In genomic region chr10:28663576-28664368, GRCh38 we compare ENCODE assay signal across 8 cellular contexts. TPM values are rescaled to one million over a fixed set of nuclear protein-coding genes. Genes with fewer than 3 reads are reported as not detected.
DNase-seq lines count a peak whose midpoint lies in the region; ATAC-seq and TF ChIP-seq lines count a peak whose summit lies in the region.

No MANE protein-coding gene starts in this region.

- POLR2A ChIA-PET in CD4-positive, alpha-beta T cell (lab: Charles Lee), result interaction anchor here (0.9 kb wide), 1 partner anchor 103 kb away, joined by 3 read pairs; no protein-coding TSS in a partner anchor
- POLR2A ChIA-PET in activated CD4-positive, alpha-beta T cell treated with anti-CD3 and anti-CD28 coated beads, Interleukin-2, amount 10 ng/mL, durations not matched to agents 7 days and 5 days (lab: Charles Lee), result no interaction called here

- H3K27ac ChIP-seq in CD4-positive, alpha-beta T cell (ENCODE audit: low read depth, low read length), result no peak overlapping the region
- H3K27ac ChIP-seq in lower lobe of right lung, result no peak overlapping the region

- no peaks in the 10 kb centered on the region for H3K9me3 ChIP-seq in CD4-positive, alpha-beta T cell (ENCODE audit: control insufficient read depth, low read length)
- no peaks in the 10 kb centered on the region for H3K9me3 ChIP-seq in lower lobe of right lung

- TF ChIP-seq CTCF in CD4-positive, alpha-beta T cell (IDR thresholded peaks at IDR 0.05), result peak; percentile 96
- TF ChIP-seq CTCF in lower lobe of right lung (IDR thresholded peaks at IDR 0.05), result peak; percentile 98

- ATAC-seq in CD4-positive, alpha-beta T cell (ENCODE audit: poor library complexity), result peak; percentile 89
- ATAC-seq in GM19351 (IDR thresholded peaks at IDR 0.05; ENCODE audit: unreplicated experiment) (peak; percentile 91), HG03457 (IDR thresholded peaks at IDR 0.05; ENCODE audit: unreplicated experiment) (peak; percentile 75), lower lobe of right lung (peak; percentile 90 to 91)

- H3K4me1 Mint-ChIP-seq in CD4-positive, alpha-beta T cell (ENCODE audit: low read depth), result peaks cover 12% of the 10 kb centered on the region
- H3K4me1 Mint-ChIP-seq in activated CD4-positive, alpha-beta T cell treated with anti-CD3 and anti-CD28 coated beads, Interleukin-2, amount 10 ng/mL, durations not matched to agents 7 days and 5 days, result peaks cover 7% of the 10 kb centered on the region

- H3K4me1 ChIP-seq in lower lobe of right lung, result peaks cover under 1% of the 10 kb centered on the region

- no peak overlapping the region for H3K27ac Mint-ChIP-seq in CD4-positive, alpha-beta T cell
- H3K27ac Mint-ChIP-seq in activated CD4-positive, alpha-beta T cell treated with anti-CD3 and anti-CD28 coated beads, Interleukin-2, amount 10 ng/mL, durations not matched to agents 7 days and 5 days, result no peak overlapping the region

- H3K36me3 Mint-ChIP-seq in CD4-positive, alpha-beta T cell (ENCODE audit: low read depth), result no peaks in the 10 kb centered on the region
- no peaks in the 10 kb centered on the region for H3K36me3 Mint-ChIP-seq in activated CD4-positive, alpha-beta T cell treated with anti-CD3 and anti-CD28 coated beads, Interleukin-2, amount 10 ng/mL, durations not matched to agents 7 days and 5 days (ENCODE audit: low read depth)

- peak; percentile 47 to 67 (median 57) for DNase-seq in CD4-positive, alpha-beta T cell
- DNase-seq in NCI-H526 treated with DMSO at 0.1 percent for 48 hours (lab: John Stamatoyannopoulos, UW), result peak; percentile 22
- DNase-seq in activated CD4-positive, alpha-beta T cell treated with anti-CD3 and anti-CD28 coated beads, Interleukin-2, amount 10 ng/mL, durations not matched to agents 7 days and 5 days, result peak; percentile 75
- DNase-seq in dermis microvascular lymphatic vessel endothelial cell (ENCODE audit: low read depth in 2 of 2), result peak; percentile 60 to 80
- DNase-seq in lower lobe of right lung, result peak; percentile 76
- peak in 2 of 3 donors; percentile 47 to 50 for DNase-seq in stimulated activated CD4-positive, alpha-beta T cell treated with anti-CD3 and anti-CD28 coated beads, TNF-alpha, amount 100 ng/mL, for 48 hours (ENCODE audit: low read depth in 3 of 3)

- H3K36me3 ChIP-seq in lower lobe of right lung, result no peaks in the 10 kb centered on the region

- H3K4me3 ChIP-seq in lower lobe of right lung, result no peak overlapping the region

- CTCF ChIA-PET in CD4-positive, alpha-beta T cell (lab: Charles Lee), result interaction anchor here (0.6 to 2.1 kb wide), 21 partner anchors 8 to 838 kb away, joined by 3 to 12 read pairs (median 4); partner anchors contain the start of gene BAMBI
- CTCF ChIA-PET in activated CD4-positive, alpha-beta T cell treated with anti-CD3 and anti-CD28 coated beads, Interleukin-2, amount 10 ng/mL, durations not matched to agents 7 days and 5 days (lab: Charles Lee), result interaction anchor here (0.6 to 2.5 kb wide), 6 partner anchors 26 to 641 kb away, joined by 3 to 11 read pairs (median 3); no protein-coding TSS in a partner anchor

- intact Hi-C loops in CD4-positive, alpha-beta T cell (cut with DNase I, micrococcal nuclease), result loop anchor here (1.0 to 10.0 kb wide), 6 partner anchors 229 to 784 kb away; no protein-coding TSS in a partner anchor
- intact Hi-C loops in lower lobe of right lung (cut with DNase I), result loop anchor here (10.0 kb wide), 1 partner anchor 641 kb away; no protein-coding TSS in a partner anchor

- no peak overlapping the region for H3K4me3 Mint-ChIP-seq in CD4-positive, alpha-beta T cell
- H3K4me3 Mint-ChIP-seq in activated CD4-positive, alpha-beta T cell treated with anti-CD3 and anti-CD28 coated beads, Interleukin-2, amount 10 ng/mL, durations not matched to agents 7 days and 5 days, result no peak overlapping the region

- peaks cover 68% of the 10 kb centered on the region for H3K27me3 Mint-ChIP-seq in CD4-positive, alpha-beta T cell
- H3K27me3 Mint-ChIP-seq in activated CD4-positive, alpha-beta T cell treated with anti-CD3 and anti-CD28 coated beads, Interleukin-2, amount 10 ng/mL, durations not matched to agents 7 days and 5 days, result peaks cover 40% of the 10 kb centered on the region

- no peaks in the 10 kb centered on the region for H3K9me3 Mint-ChIP-seq in CD4-positive, alpha-beta T cell
- no peaks in the 10 kb centered on the region for H3K9me3 Mint-ChIP-seq in activated CD4-positive, alpha-beta T cell treated with anti-CD3 and anti-CD28 coated beads, Interleukin-2, amount 10 ng/mL, durations not matched to agents 7 days and 5 days

- H3K27me3 ChIP-seq in CD4-positive, alpha-beta T cell (ENCODE audit: control insufficient read depth, insufficient read depth, low read length), result peaks cover 35% of the 10 kb centered on the region
- peaks cover 23% of the 10 kb centered on the region for H3K27me3 ChIP-seq in lower lobe of right lung (ENCODE audit: low read depth)

RNA-seq across cellular contexts. Expression of gene BAMBI, which starts 13.5 kb away (rescaled TPM):
- total RNA-seq in CD4-positive, alpha-beta T cell, result 1 to 10 TPM; 2.5 to 2.9 TPM
- total RNA-seq in activated CD4-positive, alpha-beta T cell treated with anti-CD3 and anti-CD28 coated beads, Interleukin-2, amount 10 ng/mL, durations not matched to agents 7 days and 5 days, result not detected
- total RNA-seq in dermis microvascular lymphatic vessel endothelial cell, result 1.8 and 2.4 TPM in 2 replicates
- total RNA-seq in lower lobe of right lung, result 7.9 TPM

Comparison
In these comparisons a context has a peak if more than half of its experiments do, and no peak if none do; other contexts are left out.
1. DNase-seq: peak in every context shown above with its lines; median percentile 76 in lower lobe of right lung; 75 in activated CD4-positive, alpha-beta T cell treated with anti-CD3 and anti-CD28 coated beads, Interleukin-2, amount 10 ng/mL, durations not matched to agents 7 days and 5 days; 70 in dermis microvascular lymphatic vessel endothelial cell; 57 in CD4-positive, alpha-beta T cell; 48 in stimulated activated CD4-positive, alpha-beta T cell treated with anti-CD3 and anti-CD28 coated beads, TNF-alpha, amount 100 ng/mL, for 48 hours; 22 in NCI-H526 treated with DMSO at 0.1 percent for 48 hours.